ENCODE assay signal across 8 cellular contexts in the genomic region with DNA sequence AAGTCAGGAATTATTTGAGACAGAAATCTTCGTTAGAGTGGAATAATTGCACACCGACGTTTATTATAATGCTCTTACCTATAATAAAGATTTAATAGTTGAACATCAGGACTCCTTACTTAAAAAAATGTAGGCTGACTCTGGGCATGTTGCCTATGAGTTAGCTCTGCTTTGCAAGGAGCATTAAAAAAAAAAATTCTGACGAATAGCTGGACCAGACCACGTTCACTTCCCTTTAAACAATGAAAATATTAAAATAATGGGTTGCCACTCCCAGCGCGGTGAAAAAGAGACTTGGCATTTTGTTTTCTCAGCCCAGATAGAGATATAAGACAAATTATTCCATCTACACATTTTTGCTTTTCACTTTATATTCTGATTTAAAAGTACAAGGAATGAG. TPM values are rescaled to one million over a fixed set of nuclear protein-coding genes. Genes with fewer than 3 reads are reported as not detected.
DNase-seq lines count a peak whose midpoint lies in the region; ATAC-seq lines count a peak whose summit lies in the region.

No MANE protein-coding gene starts in this region.

- H3K36me3 ChIP-seq in mucosa of stomach (ENCODE audit: control insufficient read depth, insufficient read depth, low read length): no peaks in the 10 kb centered on the region

- H3K27me3 ChIP-seq in mucosa of stomach (ENCODE audit: control insufficient read depth, insufficient read depth, low read length): no peaks in the 10 kb centered on the region

- no peaks in the 10 kb centered on the region for H3K4me1 ChIP-seq in mucosa of stomach (ENCODE audit: control insufficient read depth, insufficient read depth, low read length)

- DNase-seq in Daoy (ENCODE audit: low read depth): peak; percentile 5
- peak; percentile 22 for DNase-seq in NCI-H146 treated with DMSO at 0.1 percent for 48 hours (lab: John Stamatoyannopoulos, UW; ENCODE audit: unreplicated experiment)
- no peak for DNase-seq in HuH-7.5 (ENCODE audit: low spot score)
- no peak for DNase-seq in LoVo (ENCODE audit: low spot score)
- DNase-seq in activated CD4-positive, alpha-beta T cell treated with anti-CD3 and anti-CD28 coated beads for 48 hours: no peak

- peak overlapping the region; percentile 78 for H3K4me3 ChIP-seq in mucosa of stomach (ENCODE audit: low read length)

- H3K27ac ChIP-seq in cingulate gyrus (ENCODE audit: low read depth, low read length): peak overlapping the region; percentile 94

- peak overlapping the region; percentile 96 for H3K9ac ChIP-seq in mucosa of stomach (ENCODE audit: low read length)

- no peaks in the 10 kb centered on the region for H3K9me3 ChIP-seq in mucosa of stomach (ENCODE audit: control insufficient read depth, low read length)

- no peak for ATAC-seq in HG03135 (IDR thresholded peaks at IDR 0.05; ENCODE audit: unreplicated experiment)

RNA-seq across cellular contexts. Expression of gene FANCM, which starts 0.5 kb away (rescaled TPM):
- total RNA-seq in Daoy (2014; rRNA removed; shearing (Covaris generic)): 15.9 and 20.1 TPM in 2 replicates

RNA-seq across cellular contexts. Expression of gene FKBP3, which starts 0.9 kb away (rescaled TPM):
- total RNA-seq in Daoy (2014; rRNA removed; shearing (Covaris generic)): 47.0 and 64.6 TPM in 2 replicates

RNA-seq across cellular contexts. Expression of gene PRPF39, which starts 51.3 kb away (rescaled TPM):
- 19.1 and 22.2 TPM in 2 replicates for total RNA-seq in Daoy (2014; rRNA removed; shearing (Covaris generic))

Comparison
In these comparisons a context has a peak if more than half of its experiments do, and no peak if none do; other contexts are left out.
1. DNase-seq: peak in Daoy (single experiment) and NCI-H146 treated with DMSO at 0.1 percent for 48 hours (single experiment); none in HuH-7.5 (single experiment), LoVo (single experiment) and activated CD4-positive, alpha-beta T cell treated with anti-CD3 and anti-CD28 coated beads for 48 hours (single experiment).